ENCODE assay signal across 1 cellular context in the genomic region with DNA sequence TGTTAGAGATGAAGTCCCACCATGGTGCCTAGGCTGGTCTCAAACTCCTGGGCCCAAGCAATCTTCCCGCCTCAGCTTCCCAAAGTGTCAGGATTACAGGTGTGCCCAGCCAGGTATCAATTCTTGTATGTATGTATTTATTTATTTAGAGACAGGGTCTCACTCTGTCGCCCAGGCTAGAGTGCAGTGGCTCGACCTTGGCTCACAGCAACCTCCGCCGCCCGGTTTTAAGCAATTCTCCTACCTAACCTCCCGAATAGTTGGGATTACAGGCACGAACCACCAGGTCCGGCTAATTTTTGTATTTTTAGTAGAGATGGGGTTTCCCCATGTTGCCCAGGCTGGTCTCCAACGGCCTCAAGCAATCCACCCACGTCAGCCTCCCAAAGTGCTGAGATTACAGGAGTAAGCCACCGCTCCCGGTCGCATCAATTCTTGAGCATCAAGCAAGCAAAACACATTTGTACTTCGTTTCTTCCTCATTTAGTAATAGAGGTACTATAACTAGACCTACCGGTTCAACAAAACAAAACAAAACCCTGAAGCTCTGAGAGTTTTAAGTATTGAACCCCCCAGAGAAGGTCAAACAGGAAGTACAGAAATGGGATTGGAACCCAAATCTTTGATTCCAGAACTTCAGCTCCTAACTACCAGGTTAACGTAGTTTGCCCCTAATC.
TF ChIP-seq lines count a peak whose summit lies in the region.

No MANE protein-coding gene starts in this region.

TF ChIP-seq in GM23338, 12 proteins besides CTCF, POLR2A, EP300 and RAD21 (continued from another document):
- TF ChIP-seq, protein P1, sequence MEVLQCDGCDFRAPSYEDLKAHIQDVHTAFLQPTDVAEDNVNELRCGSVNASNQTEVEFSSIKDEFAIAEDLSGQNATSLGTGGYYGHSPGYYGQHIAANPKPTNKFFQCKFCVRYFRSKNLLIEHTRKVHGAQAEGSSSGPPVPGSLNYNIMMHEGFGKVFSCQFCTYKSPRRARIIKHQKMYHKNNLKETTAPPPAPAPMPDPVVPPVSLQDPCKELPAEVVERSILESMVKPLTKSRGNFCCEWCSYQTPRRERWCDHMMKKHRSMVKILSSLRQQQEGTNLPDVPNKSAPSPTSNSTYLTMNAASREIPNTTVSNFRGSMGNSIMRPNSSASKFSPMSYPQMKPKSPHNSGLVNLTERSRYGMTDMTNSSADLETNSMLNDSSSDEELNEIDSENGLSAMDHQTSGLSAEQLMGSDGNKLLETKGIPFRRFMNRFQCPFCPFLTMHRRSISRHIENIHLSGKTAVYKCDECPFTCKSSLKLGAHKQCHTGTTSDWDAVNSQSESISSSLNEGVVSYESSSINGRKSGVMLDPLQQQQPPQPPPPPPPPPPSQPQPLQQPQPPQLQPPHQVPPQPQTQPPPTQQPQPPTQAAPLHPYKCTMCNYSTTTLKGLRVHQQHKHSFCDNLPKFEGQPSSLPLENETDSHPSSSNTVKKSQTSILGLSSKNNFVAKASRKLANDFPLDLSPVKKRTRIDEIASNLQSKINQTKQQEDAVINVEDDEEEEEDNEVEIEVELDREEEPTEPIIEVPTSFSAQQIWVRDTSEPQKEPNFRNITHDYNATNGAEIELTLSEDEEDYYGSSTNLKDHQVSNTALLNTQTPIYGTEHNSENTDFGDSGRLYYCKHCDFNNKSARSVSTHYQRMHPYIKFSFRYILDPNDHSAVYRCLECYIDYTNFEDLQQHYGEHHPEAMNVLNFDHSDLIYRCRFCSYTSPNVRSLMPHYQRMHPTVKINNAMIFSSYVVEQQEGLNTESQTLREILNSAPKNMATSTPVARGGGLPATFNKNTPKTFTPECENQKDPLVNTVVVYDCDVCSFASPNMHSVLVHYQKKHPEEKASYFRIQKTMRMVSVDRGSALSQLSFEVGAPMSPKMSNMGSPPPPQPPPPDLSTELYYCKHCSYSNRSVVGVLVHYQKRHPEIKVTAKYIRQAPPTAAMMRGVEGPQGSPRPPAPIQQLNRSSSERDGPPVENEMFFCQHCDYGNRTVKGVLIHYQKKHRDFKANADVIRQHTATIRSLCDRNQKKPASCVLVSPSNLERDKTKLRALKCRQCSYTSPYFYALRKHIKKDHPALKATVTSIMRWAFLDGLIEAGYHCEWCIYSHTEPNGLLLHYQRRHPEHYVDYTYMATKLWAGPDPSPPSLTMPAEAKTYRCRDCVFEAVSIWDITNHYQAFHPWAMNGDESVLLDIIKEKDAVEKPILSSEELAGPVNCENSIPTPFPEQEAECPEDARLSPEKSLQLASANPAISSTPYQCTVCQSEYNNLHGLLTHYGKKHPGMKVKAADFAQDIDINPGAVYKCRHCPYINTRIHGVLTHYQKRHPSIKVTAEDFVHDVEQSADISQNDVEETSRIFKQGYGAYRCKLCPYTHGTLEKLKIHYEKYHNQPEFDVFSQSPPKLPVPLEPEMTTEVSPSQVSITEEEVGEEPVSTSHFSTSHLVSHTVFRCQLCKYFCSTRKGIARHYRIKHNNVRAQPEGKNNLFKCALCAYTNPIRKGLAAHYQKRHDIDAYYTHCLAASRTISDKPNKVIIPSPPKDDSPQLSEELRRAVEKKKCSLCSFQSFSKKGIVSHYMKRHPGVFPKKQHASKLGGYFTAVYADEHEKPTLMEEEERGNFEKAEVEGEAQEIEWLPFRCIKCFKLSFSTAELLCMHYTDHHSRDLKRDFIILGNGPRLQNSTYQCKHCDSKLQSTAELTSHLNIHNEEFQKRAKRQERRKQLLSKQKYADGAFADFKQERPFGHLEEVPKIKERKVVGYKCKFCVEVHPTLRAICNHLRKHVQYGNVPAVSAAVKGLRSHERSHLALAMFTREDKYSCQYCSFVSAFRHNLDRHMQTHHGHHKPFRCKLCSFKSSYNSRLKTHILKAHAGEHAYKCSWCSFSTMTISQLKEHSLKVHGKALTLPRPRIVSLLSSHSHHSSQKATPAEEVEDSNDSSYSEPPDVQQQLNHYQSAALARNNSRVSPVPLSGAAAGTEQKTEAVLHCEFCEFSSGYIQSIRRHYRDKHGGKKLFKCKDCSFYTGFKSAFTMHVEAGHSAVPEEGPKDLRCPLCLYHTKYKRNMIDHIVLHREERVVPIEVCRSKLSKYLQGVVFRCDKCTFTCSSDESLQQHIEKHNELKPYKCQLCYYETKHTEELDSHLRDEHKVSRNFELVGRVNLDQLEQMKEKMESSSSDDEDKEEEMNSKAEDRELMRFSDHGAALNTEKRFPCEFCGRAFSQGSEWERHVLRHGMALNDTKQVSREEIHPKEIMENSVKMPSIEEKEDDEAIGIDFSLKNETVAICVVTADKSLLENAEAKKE (CRISPR knock-in tag; IDR thresholded peaks at IDR 0.05) = no peak
- no peak for TF ChIP-seq NANOG (IDR thresholded peaks at IDR 0.05; ENCODE audit: borderline replicate concordance)
- no peak for TF ChIP-seq EZH2 (IDR thresholded peaks at IDR 0.05; ENCODE audit: low read depth, unreplicated experiment)
- no peak for TF ChIP-seq POLR2AphosphoS5 (IDR thresholded peaks at IDR 0.05; ENCODE audit: low read depth)
- TF ChIP-seq, protein P2, sequence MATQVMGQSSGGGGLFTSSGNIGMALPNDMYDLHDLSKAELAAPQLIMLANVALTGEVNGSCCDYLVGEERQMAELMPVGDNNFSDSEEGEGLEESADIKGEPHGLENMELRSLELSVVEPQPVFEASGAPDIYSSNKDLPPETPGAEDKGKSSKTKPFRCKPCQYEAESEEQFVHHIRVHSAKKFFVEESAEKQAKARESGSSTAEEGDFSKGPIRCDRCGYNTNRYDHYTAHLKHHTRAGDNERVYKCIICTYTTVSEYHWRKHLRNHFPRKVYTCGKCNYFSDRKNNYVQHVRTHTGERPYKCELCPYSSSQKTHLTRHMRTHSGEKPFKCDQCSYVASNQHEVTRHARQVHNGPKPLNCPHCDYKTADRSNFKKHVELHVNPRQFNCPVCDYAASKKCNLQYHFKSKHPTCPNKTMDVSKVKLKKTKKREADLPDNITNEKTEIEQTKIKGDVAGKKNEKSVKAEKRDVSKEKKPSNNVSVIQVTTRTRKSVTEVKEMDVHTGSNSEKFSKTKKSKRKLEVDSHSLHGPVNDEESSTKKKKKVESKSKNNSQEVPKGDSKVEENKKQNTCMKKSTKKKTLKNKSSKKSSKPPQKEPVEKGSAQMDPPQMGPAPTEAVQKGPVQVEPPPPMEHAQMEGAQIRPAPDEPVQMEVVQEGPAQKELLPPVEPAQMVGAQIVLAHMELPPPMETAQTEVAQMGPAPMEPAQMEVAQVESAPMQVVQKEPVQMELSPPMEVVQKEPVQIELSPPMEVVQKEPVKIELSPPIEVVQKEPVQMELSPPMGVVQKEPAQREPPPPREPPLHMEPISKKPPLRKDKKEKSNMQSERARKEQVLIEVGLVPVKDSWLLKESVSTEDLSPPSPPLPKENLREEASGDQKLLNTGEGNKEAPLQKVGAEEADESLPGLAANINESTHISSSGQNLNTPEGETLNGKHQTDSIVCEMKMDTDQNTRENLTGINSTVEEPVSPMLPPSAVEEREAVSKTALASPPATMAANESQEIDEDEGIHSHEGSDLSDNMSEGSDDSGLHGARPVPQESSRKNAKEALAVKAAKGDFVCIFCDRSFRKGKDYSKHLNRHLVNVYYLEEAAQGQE (IDR thresholded peaks at IDR 0.05; ENCODE audit: unreplicated experiment) = no peak
- TF ChIP-seq, protein P3, sequence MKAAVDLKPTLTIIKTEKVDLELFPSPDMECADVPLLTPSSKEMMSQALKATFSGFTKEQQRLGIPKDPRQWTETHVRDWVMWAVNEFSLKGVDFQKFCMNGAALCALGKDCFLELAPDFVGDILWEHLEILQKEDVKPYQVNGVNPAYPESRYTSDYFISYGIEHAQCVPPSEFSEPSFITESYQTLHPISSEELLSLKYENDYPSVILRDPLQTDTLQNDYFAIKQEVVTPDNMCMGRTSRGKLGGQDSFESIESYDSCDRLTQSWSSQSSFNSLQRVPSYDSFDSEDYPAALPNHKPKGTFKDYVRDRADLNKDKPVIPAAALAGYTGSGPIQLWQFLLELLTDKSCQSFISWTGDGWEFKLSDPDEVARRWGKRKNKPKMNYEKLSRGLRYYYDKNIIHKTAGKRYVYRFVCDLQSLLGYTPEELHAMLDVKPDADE (IDR thresholded peaks at IDR 0.05) = no peak
- no peak for TF ChIP-seq STAT1 (IDR thresholded peaks at IDR 0.05; ENCODE audit: unreplicated experiment)
- no peak for TF ChIP-seq JUNB (IDR thresholded peaks at IDR 0.05; ENCODE audit: unreplicated experiment)
- no peak for TF ChIP-seq EZH2phosphoT487 (IDR thresholded peaks at IDR 0.05; ENCODE audit: unreplicated experiment)
